19 cellular contexts compared by ENCODE assay signal in genomic region chr2:118489712-118490255, GRCh38.
DNase-seq lines count a peak whose midpoint lies in the region; ATAC-seq and TF ChIP-seq lines count a peak whose summit lies in the region.
"Had no signal": no experiment of that assay in that cellular context is flagged by ENCODE, and none has a peak within 500 bp of the region (broad histone marks: within the 10 kb centered on the region; RNA-seq: fewer than 3 reads in every experiment).

No MANE protein-coding gene starts in this region.

- no peaks in the 10 kb centered on the region for H3K9me3 ChIP-seq in HUES6 (ENCODE audit: control insufficient read depth, insufficient read depth, low read depth, low read length)
- no peaks in the 10 kb centered on the region for H3K9me3 ChIP-seq in endodermal cell (ENCODE audit: control insufficient read depth, low read length)
- no peaks in the 10 kb centered on the region for H3K9me3 ChIP-seq in iPS-18a (ENCODE audit: control insufficient read depth, low read depth, low read length)
- H3K9me3 ChIP-seq: BLaER1 had no signal

- WGBS in endodermal cell (ENCODE audit: insufficient coverage in 1 of 2, insufficient read length in 1 of 2), 2 experiments, result 86 to 92% methylated on average over 1 to 5 of the region's 5 CpGs

- peak overlapping the region; percentile 22; the same call in 1 of the 2 replicates for H3K4me3 ChIP-seq in HUES6 (ENCODE audit: low read depth, low read length)
- H3K4me3 ChIP-seq in endodermal cell (ENCODE audit: low read length), result no peak overlapping the region
- H3K4me3 ChIP-seq in iPS-18a (ENCODE audit: low read length), result peak overlapping the region; percentile 12
- H3K4me3 ChIP-seq in dorsolateral prefrontal cortex, result no peak overlapping the region
- H3K4me3 ChIP-seq: A549, BLaER1 had no signal

- H3K9me3 Mint-ChIP-seq in endodermal cell (peaks cover 2% of the 10 kb centered on the region), progenitor cell of endocrine pancreas (ENCODE audit: low read depth) (peaks cover 5% of the 10 kb centered on the region)

- peaks cover 34% of the 10 kb centered on the region for H3K4me1 ChIP-seq in HUES6 (ENCODE audit: control insufficient read depth, insufficient read depth, low read length)
- H3K4me1 ChIP-seq in endodermal cell (ENCODE audit: control insufficient read depth, insufficient read depth, low read length), result no peaks in the 10 kb centered on the region
- peaks cover 26% of the 10 kb centered on the region for H3K4me1 ChIP-seq in iPS-18a (ENCODE audit: control insufficient read depth, low read depth, low read length)
- H3K4me1 ChIP-seq: A549, BLaER1 had no signal

- no peaks in the 10 kb centered on the region for H3K36me3 ChIP-seq in HUES6 (ENCODE audit: control insufficient read depth, insufficient read depth, low read length)
- no peaks in the 10 kb centered on the region for H3K36me3 ChIP-seq in endodermal cell (ENCODE audit: control insufficient read depth, insufficient read depth, low read length)
- H3K36me3 ChIP-seq in iPS-18a (ENCODE audit: control insufficient read depth, low read depth, low read length), result no peaks in the 10 kb centered on the region
- H3K36me3 ChIP-seq: BLaER1 had no signal

- TF ChIP-seq CTCF in endodermal cell (conservative IDR thresholded peaks at IDR 0.05), result no peak
- no peak for TF ChIP-seq CTCF in progenitor cell of endocrine pancreas (IDR thresholded peaks at IDR 0.05; ENCODE audit: unreplicated experiment)
- no peak for TF ChIP-seq CTCF in dorsolateral prefrontal cortex (IDR thresholded peaks at IDR 0.05 in 54 of 56, conservative IDR thresholded peaks at IDR 0.05 in 2 of 56; ENCODE audit: low read depth in 1 of 56, partially characterized antibody in 56 of 56)

- H3K36me3 Mint-ChIP-seq in endodermal cell (ENCODE audit: low read depth), result no peaks in the 10 kb centered on the region
- H3K36me3 Mint-ChIP-seq in progenitor cell of endocrine pancreas (ENCODE audit: insufficient read depth), result peaks cover 2% of the 10 kb centered on the region
- H3K36me3 Mint-ChIP-seq: CD14-positive monocyte; CD4-positive, alpha-beta memory T cell had no signal

- no peak overlapping the region for H3K4me3 Mint-ChIP-seq in endodermal cell
- no peak overlapping the region for H3K4me3 Mint-ChIP-seq in progenitor cell of endocrine pancreas (ENCODE audit: low read depth)
- H3K4me3 Mint-ChIP-seq: CD14-positive monocyte; CD4-positive, alpha-beta memory T cell; HFFc6 had no signal

- H3K27me3 ChIP-seq in HUES6 (ENCODE audit: control insufficient read depth, insufficient read depth, low read length) (no peaks in the 10 kb centered on the region), endodermal cell (ENCODE audit: control insufficient read depth, insufficient read depth, low read length, poor library complexity, severe bottlenecking) (peaks cover 10% of the 10 kb centered on the region), iPS-18a (ENCODE audit: control insufficient read depth, insufficient read depth, low read length) (no peaks in the 10 kb centered on the region), dorsolateral prefrontal cortex (peaks cover 0 to 46% (median 8%) of the 10 kb centered on the region in 45 donors)
- H3K27me3 ChIP-seq: BLaER1 had no signal

- H3K27ac Mint-ChIP-seq in endodermal cell (peak overlapping the region; percentile 59), progenitor cell of endocrine pancreas (no peak overlapping the region)
- H3K27ac Mint-ChIP-seq: CD14-positive monocyte; CD4-positive, alpha-beta memory T cell; HFFc6 had no signal

- no peak for ATAC-seq in HG03280 (IDR thresholded peaks at IDR 0.05; ENCODE audit: unreplicated experiment)
- ATAC-seq: A549, HCT116 had no signal

- H3K4me1 Mint-ChIP-seq in endodermal cell (peaks cover 12% of the 10 kb centered on the region), progenitor cell of endocrine pancreas (ENCODE audit: low read depth) (no peaks in the 10 kb centered on the region)
- H3K4me1 Mint-ChIP-seq: CD14-positive monocyte; CD4-positive, alpha-beta memory T cell had no signal

- H3K27ac ChIP-seq in HUES6 (ENCODE audit: low read depth, low read length) (peak overlapping the region; percentile 68), endodermal cell (ENCODE audit: low read depth, low read length) (no peak overlapping the region), iPS-18a (ENCODE audit: low read length) (no peak overlapping the region), dorsolateral prefrontal cortex (no peak overlapping the region)
- H3K27ac ChIP-seq: 22Rv1, A549, BLaER1 had no signal

- H3K27me3 Mint-ChIP-seq in endodermal cell (ENCODE audit: insufficient read depth), result peaks cover 24% of the 10 kb centered on the region
- H3K27me3 Mint-ChIP-seq in progenitor cell of endocrine pancreas, result peaks cover 55% of the 10 kb centered on the region
- H3K27me3 Mint-ChIP-seq: CD4-positive, alpha-beta memory T cell had no signal

- peak; percentile 64 for DNase-seq in ELF-1 (ENCODE audit: low read depth, low spot score)
- DNase-seq in endodermal cell, result peak; percentile 43
- no peak for DNase-seq in progenitor cell of endocrine pancreas (ENCODE audit: low spot score, unreplicated experiment)
- DNase-seq in medulla oblongata (ENCODE audit: extremely low spot score), result no peak
- DNase-seq in dorsolateral prefrontal cortex, result no peak
- DNase-seq: AML-193; CD4-positive, alpha-beta memory T cell; DMS153; DMS79; GF-D8; HFFc6 had no signal

- H3K9ac ChIP-seq in HUES6 (ENCODE audit: low read length) (peak overlapping the region; percentile 34), endodermal cell (ENCODE audit: extremely low read depth, low read length, poor library complexity, severe bottlenecking) (no peak overlapping the region), iPS-18a (ENCODE audit: low read length) (no peak overlapping the region)
- H3K9ac ChIP-seq: BLaER1 had no signal

- intact Hi-C loops in dorsolateral prefrontal cortex (cut with DNase I), result no loop called here

Comparison
In these comparisons a context has a peak if more than half of its experiments do, and no peak if none do; other contexts are left out.
1. DNase-seq: peak in ELF-1 (single experiment) and endodermal cell (single experiment); none in progenitor cell of endocrine pancreas (single experiment), medulla oblongata (single experiment) and dorsolateral prefrontal cortex (0 of 10).
2. H3K4me3 ChIP-seq: peak in HUES6 (single experiment) and iPS-18a (single experiment); none in endodermal cell (single experiment) and dorsolateral prefrontal cortex (0 of 59).